23 cellular contexts compared by ENCODE assay signal in the genomic region with DNA sequence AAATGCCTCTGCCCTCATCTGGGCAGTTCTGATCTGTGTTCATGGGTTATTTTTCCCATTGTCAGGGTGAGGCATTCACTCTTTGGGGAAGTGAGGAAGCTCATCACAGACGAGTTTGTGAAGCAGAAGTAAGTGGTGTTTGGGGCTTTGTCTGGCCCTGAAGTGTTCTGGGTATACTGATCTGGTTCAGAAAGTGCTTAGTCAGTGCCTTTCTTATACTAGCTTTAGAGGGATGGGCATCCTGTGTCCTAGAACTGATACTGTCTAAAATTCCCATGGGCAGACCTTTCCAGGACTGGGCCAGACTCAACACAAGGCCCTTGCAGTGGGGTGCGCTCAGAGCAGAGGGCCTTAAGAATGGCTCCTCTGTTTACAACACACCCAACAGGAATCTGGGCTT.
"Had no signal": no experiment of that assay in that cellular context is flagged by ENCODE, and none has a peak within 500 bp of the region (broad histone marks: within the 10 kb centered on the region; RNA-seq: fewer than 3 reads in every experiment).

No MANE protein-coding gene starts in this region.

- ATAC-seq: mucosa of descending colon; naive thymus-derived CD4-positive, alpha-beta T cell; sciatic nerve had no signal

- H3K9me3 ChIP-seq: mucosa of descending colon, prostate gland, right atrium auricular region, thyroid gland, upper lobe of left lung, uterus had no signal

- H3K27ac Mint-ChIP-seq: mesothelial cell of epicardium; naive thymus-derived CD4-positive, alpha-beta T cell; nephron; neural progenitor cell had no signal

- DNase-seq: effector CD4-positive, alpha-beta T cell; mesenchymal stem cell; mucosa of descending colon; naive thymus-derived CD4-positive, alpha-beta T cell; stimulated activated CD4-positive, alpha-beta T cell treated with anti-CD3 and anti-CD28 coated beads, Interleukin-12 subunit alpha, Interleukin-12 subunit beta, amount 100 ng/mL, for 4 hours; stimulated activated CD4-positive, alpha-beta T cell treated with anti-CD3 and anti-CD28 coated beads, Interleukin-1b, Interleukin-23, amount 100 ng/mL, for 48 hours; stimulated activated CD4-positive, alpha-beta T cell treated with anti-CD3 and anti-CD28 coated beads, Interleukin-4, amount 100 ng/mL, for 1 hour; stimulated activated CD8-positive, alpha-beta memory T cell treated with anti-CD3 and anti-CD28 coated beads, Interleukin-4, amount 100 ng/mL, for 48 hours; stimulated activated naive CD4-positive, alpha-beta T cell; stomach; thyroid gland; upper lobe of left lung; uterus had no signal

- H3K4me1 ChIP-seq: neural progenitor cell, parathyroid adenoma, prostate gland, right atrium auricular region, stomach, thyroid gland, upper lobe of left lung, uterus had no signal

- H3K36me3 Mint-ChIP-seq: naive thymus-derived CD4-positive, alpha-beta T cell had no signal

- H3K27ac ChIP-seq: coronary artery, neural progenitor cell, parathyroid adenoma, prostate gland, right atrium auricular region, stomach, thyroid gland, upper lobe of left lung, uterus had no signal

- H3K36me3 ChIP-seq: prostate gland, thyroid gland, uterus had no signal

- H3K27me3 ChIP-seq: neural progenitor cell, right atrium auricular region, stomach, thyroid gland, upper lobe of left lung, uterus had no signal

- H3K4me1 Mint-ChIP-seq: neural progenitor cell had no signal

- H3K27me3 Mint-ChIP-seq: naive thymus-derived CD4-positive, alpha-beta T cell had no signal

- H3K4me3 ChIP-seq: coronary artery, lung, mucosa of descending colon, neural progenitor cell, prostate gland, right atrium auricular region, smooth muscle cell, stomach, thyroid gland, upper lobe of left lung, uterus had no signal

- H3K4me3 Mint-ChIP-seq: mesothelial cell of epicardium; naive thymus-derived CD4-positive, alpha-beta T cell; nephron; neural progenitor cell had no signal
